In the genomic region with DNA sequence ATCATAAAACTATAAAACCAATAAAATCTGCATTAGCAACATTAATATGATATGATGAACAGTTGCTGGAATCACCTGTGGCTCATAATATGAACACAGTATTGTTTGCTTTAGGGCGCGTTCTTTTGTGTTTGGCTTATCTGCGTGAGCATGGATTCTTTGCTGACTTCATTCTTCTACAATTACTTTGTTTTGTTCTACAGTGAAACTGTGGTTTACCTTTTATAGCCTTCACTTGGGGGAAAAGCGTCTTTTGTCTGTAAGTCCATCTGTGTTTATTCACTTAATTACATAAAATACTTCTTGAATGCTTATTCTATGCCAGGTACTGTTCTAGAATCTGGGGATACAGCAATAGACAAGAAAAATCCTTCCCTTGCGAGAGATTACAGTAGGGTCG, we compare ENCODE assay signal across 28 cellular contexts.
DNase-seq lines count a peak whose midpoint lies in the region; ATAC-seq, FAIRE-seq and TF ChIP-seq lines count a peak whose summit lies in the region.
"Had no signal": no experiment of that assay in that cellular context is flagged by ENCODE, and none has a peak within 500 bp of the region (broad histone marks: within the 10 kb centered on the region; RNA-seq: fewer than 3 reads in every experiment).

No MANE protein-coding gene starts in this region.

- peaks cover 34% of the 10 kb centered on the region for H3K4me1 ChIP-seq in A549
- peaks cover 12% of the 10 kb centered on the region for H3K4me1 ChIP-seq in HEK293 (ENCODE audit: control insufficient read depth, insufficient read depth, low read length)
- H3K4me1 ChIP-seq in Panc1 (ENCODE audit: control insufficient read depth, insufficient read depth, low read length), result no peaks in the 10 kb centered on the region; the same call in 1 of the 2 replicates
- H3K4me1 ChIP-seq: ascending aorta, BE2C, esophagus squamous epithelium had no signal

- WGBS in A549 (ENCODE audit: missing lambda C conversion rate), result 45% methylated on average over 6 of the region's 6 CpGs

- CTCF ChIA-PET in A549 (lab: Yijun Ruan, JAX), result interaction anchor here (1.8 to 8.4 kb wide), 3 partner anchors 284 to 298 kb away, joined by 4 to 190 read pairs (median 49); no protein-coding TSS in a partner anchor
- CTCF ChIA-PET in HEK293 (lab: Yijun Ruan, JAX), result interaction anchor here (0.5 to 3.1 kb wide), 10 partner anchors 8 to 297 kb away, joined by 3 to 22 read pairs (median 8); no protein-coding TSS in a partner anchor
- CTCF ChIA-PET in Panc1 (lab: Charles Lee), result no interaction called here

- POLR2A ChIA-PET in A549 (lab: Yijun Ruan, JAX) (no interaction called here), HEK293 (lab: Yijun Ruan, JAX) (interaction anchor here (0.6 kb wide), 1 partner anchor 14 kb away, joined by 3 read pairs; no protein-coding TSS in a partner anchor), Panc1 (lab: Charles Lee) (no interaction called here)

- no peak for ATAC-seq in A549
- ATAC-seq in Panc1, result no peak
- ATAC-seq in HG03565 (IDR thresholded peaks at IDR 0.05; ENCODE audit: unreplicated experiment), result no peak
- ATAC-seq: gastrocnemius medialis; sciatic nerve; stimulated activated memory B cell treated with anti-CD40 and anti-IgM and Interleukin-4, amounts not matched to agents 10 μg/mL and 1 μg/mL and 100 μg/mL, for 72 hours had no signal

- H3K27ac ChIP-seq in A549, result peak overlapping the region; percentile 42 to 71
- peak overlapping the region; percentile 36 for H3K27ac ChIP-seq in HEK293 (ENCODE audit: extremely low read depth, low read depth, low read length)
- H3K27ac ChIP-seq in Panc1 (ENCODE audit: low read length), result peak overlapping the region; percentile 61; the same call in 1 of the 2 replicates
- H3K27ac ChIP-seq: ascending aorta, esophagus squamous epithelium, gastrocnemius medialis had no signal

- intact Hi-C loops in Panc1 (cut with micrococcal nuclease; ENCODE audit: unreplicated experiment), result no loop called here

- TF ChIP-seq EP300 in A549 (IDR thresholded peaks at IDR 0.05), result no peak

- FAIRE-seq in A549 (lab: Jason Lieb, UNC), result no peak

- no TSS peak for BruUV-seq in Panc1 (replicated peaks; lab: Mats Ljungman, UMichigan)

- no peak overlapping the region for H3K4me3 ChIP-seq in A549
- H3K4me3 ChIP-seq in HEK293 (ENCODE audit: low read depth, low read length), result no peak overlapping the region
- no peak overlapping the region for H3K4me3 ChIP-seq in Panc1 (ENCODE audit: low read depth in 2 of 2, low read length in 2 of 2)
- H3K4me3 ChIP-seq in foreskin fibroblast (ENCODE audit: low read depth in 1 of 2, low read length in 2 of 2), result no peak overlapping the region
- H3K4me3 ChIP-seq: ascending aorta, esophagus squamous epithelium, gastrocnemius medialis had no signal

- H3K9me3 ChIP-seq in A549 (no peaks in the 10 kb centered on the region), HEK293 (ENCODE audit: control insufficient read depth, insufficient read depth, low read depth, low read length) (no peaks in the 10 kb centered on the region), Panc1 (ENCODE audit: control insufficient read depth, insufficient read depth, low read depth, low read length) (no peaks in the 10 kb centered on the region)
- H3K9me3 ChIP-seq: ascending aorta, BE2C, esophagus squamous epithelium, gastrocnemius medialis had no signal

- peak overlapping the region; percentile 3; the same call in 1 of the 3 replicates for H3K4me2 ChIP-seq in A549

- H3K36me3 ChIP-seq in HEK293 (ENCODE audit: control insufficient read depth in 2 of 2, insufficient read depth in 1 of 2, low read length in 2 of 2) (no peaks in the 10 kb centered on the region), Panc1 (ENCODE audit: control insufficient read depth, insufficient read depth, low read length) (no peaks in the 10 kb centered on the region)
- H3K36me3 ChIP-seq: ascending aorta, BE2C, esophagus squamous epithelium, gastrocnemius medialis had no signal

- DNase-seq in A549 (ENCODE audit: low read depth in 1 of 2, low spot score in 1 of 2), result peak in 1 of 2 experiments; percentile 53
- peak; percentile 23 for DNase-seq in NCI-H2081 treated with DMSO at 0.1 percent for 48 hours (lab: John Stamatoyannopoulos, UW)
- no peak for DNase-seq in Panc1 (ENCODE audit: low read depth, low spot score)
- DNase-seq in NCI-H774 (lab: John Stamatoyannopoulos, UW), result no peak
- no peak for DNase-seq in cerebellar cortex (ENCODE audit: low spot score)
- DNase-seq in foreskin fibroblast, result no peak
- DNase-seq: ACHN; activated CD4-positive, alpha-beta T cell treated with anti-CD3 and anti-CD28 coated beads for 4 hours; activated CD8-positive, alpha-beta memory T cell treated with anti-CD3 and anti-CD28 coated beads for 24 hours; activated effector memory CD4-positive, alpha-beta T cell treated with Interleukin-2 at 50 U/mL for 16 hours; activated naive CD8-positive, alpha-beta T cell treated with anti-CD3 and anti-CD28 coated beads for 36 hours; BE2C; cortex of kidney; endodermal cell; esophagus squamous epithelium; gastrocnemius medialis; IMR-90; NCI-H1092; NK-92 treated with Interleukin-12 subunit alpha and Interleukin-12 subunit beta, amount 100 ng/mL, for 24 hours; posterior cingulate gyrus; SHP77 treated with DMSO at 0.1 percent for 48 hours; stimulated activated CD4-positive, alpha-beta T cell treated with anti-CD3 and anti-CD28 coated beads, Interleukin-4, amount 100 ng/mL, for 24 hours; substantia nigra had no signal

- no peaks in the 10 kb centered on the region for H3K27me3 ChIP-seq in Panc1 (ENCODE audit: control insufficient read depth, insufficient read depth, low read length)
- H3K27me3 ChIP-seq: ascending aorta, BE2C, gastrocnemius medialis had no signal

- no peak for TF ChIP-seq RAD21 in A549 (conservative IDR thresholded peaks at IDR 0.05 in 1 of 2, IDR thresholded peaks at IDR 0.05 in 1 of 2)

- no peak for TF ChIP-seq CTCF in A549 (IDR thresholded peaks at IDR 0.05)
- no peak for TF ChIP-seq CTCF in HEK293 (tag by site-specific recombination; IDR thresholded peaks at IDR 0.05)
- no peak for TF ChIP-seq CTCF in Panc1 (IDR thresholded peaks at IDR 0.05)
- TF ChIP-seq CTCF in foreskin fibroblast (IDR thresholded peaks at IDR 0.05; ENCODE audit: low read depth, low read length), result no peak

- TF ChIP-seq POLR2A in A549 (IDR thresholded peaks at IDR 0.05; ENCODE audit: low read length), result no peak

- in situ Hi-C loops in Panc1 (cut with HindIII; ENCODE audit: low pct_unique_long_range_greater_than_20kb, low sequenced_read_pairs), result no loop called here

TF ChIP-seq in A549, 52 proteins besides CTCF, POLR2A, EP300 and RAD21:
- no peak for TF ChIP-seq HOXA7 (CRISPR knock-in tag; IDR thresholded peaks at IDR 0.05)
- TF ChIP-seq GATA3 (IDR thresholded peaks at IDR 0.05; ENCODE audit: borderline replicate concordance), result peak; percentile 36; the same call in 1 of the 2 replicates
- TF ChIP-seq HOXB13 (CRISPR knock-in tag; IDR thresholded peaks at IDR 0.05; ENCODE audit: low read depth), result no peak
- no peak for TF ChIP-seq ESRRA (IDR thresholded peaks at IDR 0.05; ENCODE audit: borderline replicate concordance, low read length)

TF ChIP-seq in HEK293, 187 proteins besides CTCF, POLR2A, EP300 and RAD21 (continues in another document):
- TF ChIP-seq FEZF1 (tag by site-specific recombination; IDR thresholded peaks at IDR 0.05) (peak; percentile 77), MEIS1 (CRISPR knock-in tag; IDR thresholded peaks at IDR 0.05; ENCODE audit: borderline replicate concordance) (no peak), HIC1 (tag by site-specific recombination; IDR thresholded peaks at IDR 0.05) (no peak), ZNF155 (tag by site-specific recombination; IDR thresholded peaks at IDR 0.05) (no peak), ZNF621 (tag by site-specific recombination; IDR thresholded peaks at IDR 0.05) (no peak), ZNF549 (tag by site-specific recombination; IDR thresholded peaks at IDR 0.05) (no peak)
- TF ChIP-seq, protein P1, sequence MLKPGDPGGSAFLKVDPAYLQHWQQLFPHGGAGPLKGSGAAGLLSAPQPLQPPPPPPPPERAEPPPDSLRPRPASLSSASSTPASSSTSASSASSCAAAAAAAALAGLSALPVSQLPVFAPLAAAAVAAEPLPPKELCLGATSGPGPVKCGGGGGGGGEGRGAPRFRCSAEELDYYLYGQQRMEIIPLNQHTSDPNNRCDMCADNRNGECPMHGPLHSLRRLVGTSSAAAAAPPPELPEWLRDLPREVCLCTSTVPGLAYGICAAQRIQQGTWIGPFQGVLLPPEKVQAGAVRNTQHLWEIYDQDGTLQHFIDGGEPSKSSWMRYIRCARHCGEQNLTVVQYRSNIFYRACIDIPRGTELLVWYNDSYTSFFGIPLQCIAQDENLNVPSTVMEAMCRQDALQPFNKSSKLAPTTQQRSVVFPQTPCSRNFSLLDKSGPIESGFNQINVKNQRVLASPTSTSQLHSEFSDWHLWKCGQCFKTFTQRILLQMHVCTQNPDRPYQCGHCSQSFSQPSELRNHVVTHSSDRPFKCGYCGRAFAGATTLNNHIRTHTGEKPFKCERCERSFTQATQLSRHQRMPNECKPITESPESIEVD (tag by site-specific recombination; IDR thresholded peaks at IDR 0.05), result peak; percentile 75
- TF ChIP-seq, protein P2, sequence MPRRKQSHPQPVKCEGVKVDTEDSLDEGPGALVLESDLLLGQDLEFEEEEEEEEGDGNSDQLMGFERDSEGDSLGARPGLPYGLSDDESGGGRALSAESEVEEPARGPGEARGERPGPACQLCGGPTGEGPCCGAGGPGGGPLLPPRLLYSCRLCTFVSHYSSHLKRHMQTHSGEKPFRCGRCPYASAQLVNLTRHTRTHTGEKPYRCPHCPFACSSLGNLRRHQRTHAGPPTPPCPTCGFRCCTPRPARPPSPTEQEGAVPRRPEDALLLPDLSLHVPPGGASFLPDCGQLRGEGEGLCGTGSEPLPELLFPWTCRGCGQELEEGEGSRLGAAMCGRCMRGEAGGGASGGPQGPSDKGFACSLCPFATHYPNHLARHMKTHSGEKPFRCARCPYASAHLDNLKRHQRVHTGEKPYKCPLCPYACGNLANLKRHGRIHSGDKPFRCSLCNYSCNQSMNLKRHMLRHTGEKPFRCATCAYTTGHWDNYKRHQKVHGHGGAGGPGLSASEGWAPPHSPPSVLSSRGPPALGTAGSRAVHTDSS (tag by site-specific recombination; IDR thresholded peaks at IDR 0.05), result no peak
